Comparison of ENCODE assay signal across 9 cellular contexts in the genomic region with DNA sequence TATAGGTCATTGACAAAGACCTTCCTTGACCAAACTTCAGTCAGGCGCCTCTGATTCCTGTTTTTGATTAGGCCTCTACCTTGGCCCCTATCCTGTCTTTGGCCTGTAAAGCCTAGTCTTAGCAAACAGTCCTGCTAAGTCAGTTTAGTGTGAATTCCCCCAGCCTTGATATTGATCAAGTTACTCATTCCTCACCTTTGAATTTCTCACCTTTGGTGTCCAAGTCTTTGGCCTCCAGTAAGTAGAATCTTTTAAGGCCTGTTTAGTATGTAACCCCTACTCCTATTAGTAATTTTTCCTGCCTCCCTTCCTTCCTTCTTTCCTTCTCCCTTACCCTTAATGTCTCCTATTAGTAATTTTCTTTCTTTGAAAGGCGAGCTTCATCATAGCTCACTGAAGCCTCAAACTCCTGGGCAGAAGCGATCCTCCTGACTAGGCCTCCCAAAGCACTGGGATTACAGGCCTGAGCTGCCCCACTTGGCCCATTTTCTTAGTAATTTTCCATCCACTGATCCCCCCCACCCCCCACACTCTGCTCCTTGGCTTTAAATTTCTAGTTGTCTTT. TPM values are rescaled to one million over a fixed set of nuclear protein-coding genes. Genes with fewer than 3 reads are reported as not detected.
DNase-seq lines count a peak whose midpoint lies in the region; ATAC-seq, FAIRE-seq and TF ChIP-seq lines count a peak whose summit lies in the region.
"Had no signal": no experiment of that assay in that cellular context is flagged by ENCODE, and none has a peak within 500 bp of the region (broad histone marks: within the 10 kb centered on the region; RNA-seq: fewer than 3 reads in every experiment).

No MANE protein-coding gene starts in this region.

- H3K9me3 ChIP-seq in NT2/D1 (ENCODE audit: insufficient read depth, low read length) (no peaks in the 10 kb centered on the region), endothelial cell of umbilical vein (replicated peaks; ENCODE audit: control insufficient read depth, insufficient read depth, low read length) (no peaks in the 10 kb centered on the region), skeletal muscle satellite cell (replicated peaks; ENCODE audit: low read length) (no peaks in the 10 kb centered on the region)

- H3K4me3 ChIP-seq in NT2/D1 (ENCODE audit: insufficient read length, low read depth) (peak overlapping the region; percentile 27), endothelial cell of umbilical vein (replicated peaks in 1 of 3; ENCODE audit: insufficient read depth in 1 of 3, low read depth in 1 of 3, low read length in 3 of 3) (no peak overlapping the region), skeletal muscle satellite cell (ENCODE audit: low read length) (peak overlapping the region; percentile 80)

- no peaks in the 10 kb centered on the region for H4K20me1 ChIP-seq in endothelial cell of umbilical vein (replicated peaks; ENCODE audit: control insufficient read depth, extremely low read depth, insufficient read depth, low read length)

- no peak for ATAC-seq in HG03378 (IDR thresholded peaks at IDR 0.05; ENCODE audit: unreplicated experiment)

- no peak for TF ChIP-seq POLR2A in endothelial cell of umbilical vein (IDR thresholded peaks at IDR 0.05; ENCODE audit: low read depth, low read length)

- intact Hi-C loops in endothelial cell of umbilical vein (cut with micrococcal nuclease), result no loop called here

- peaks cover 22% of the 10 kb centered on the region for H3K4me1 Mint-ChIP-seq in T-helper 2 cell treated with Interferon-gamma antibody and Interleukin-4, amounts not matched to agents 5 μg/mL and 100 μg/mL, for 36 hours (ENCODE audit: low read depth)

- CTCF ChIA-PET in endothelial cell of umbilical vein (lab: Charles Lee), result interaction anchor here (2.7 kb wide), 1 partner anchor 13 kb away, joined by 16 read pairs; the partner anchor contains the start of gene ZNF692
- CTCF ChIA-PET in GM10248 (lab: Yijun Ruan, JAX), result interaction anchor here (1.2 kb wide), 1 partner anchor 15 kb away, joined by 5 read pairs; no protein-coding TSS in a partner anchor

- H3K4me1 ChIP-seq in NT2/D1 (ENCODE audit: insufficient read depth, insufficient read length) (no peaks in the 10 kb centered on the region), endothelial cell of umbilical vein (ENCODE audit: control insufficient read depth, extremely low read depth, insufficient read depth, low read length) (no peaks in the 10 kb centered on the region), skeletal muscle satellite cell (ENCODE audit: control insufficient read depth, insufficient read depth, low read length) (no peaks in the 10 kb centered on the region)

- no peak for DNase-seq in T-helper 2 cell treated with Interferon-gamma antibody and Interleukin-4, amounts not matched to agents 5 μg/mL and 100 μg/mL, for 36 hours (ENCODE audit: low spot score)
- no peak for DNase-seq in T-helper 2 cell
- DNase-seq in NT2/D1 (ENCODE audit: low read depth, low spot score), result no peak
- DNase-seq in endothelial cell of umbilical vein (ENCODE audit: low read depth, low spot score), result no peak
- no peak for DNase-seq in GM10248 (ENCODE audit: extremely low spot score)
- DNase-seq in GDM1 (lab: John Stamatoyannopoulos, UW), result no peak

- no peak overlapping the region for H3K27ac ChIP-seq in endothelial cell of umbilical vein (ENCODE audit: insufficient read depth, low read depth, low read length)

- BruUV-seq in endothelial cell of umbilical vein (replicated peaks; lab: Mats Ljungman, UMichigan), result no TSS peak

- peaks cover 7% of the 10 kb centered on the region for H3K27me3 Mint-ChIP-seq in T-helper 2 cell treated with Interferon-gamma antibody and Interleukin-4, amounts not matched to agents 5 μg/mL and 100 μg/mL, for 36 hours (ENCODE audit: low read depth)

- no peak overlapping the region for H3K27ac Mint-ChIP-seq in T-helper 2 cell treated with Interferon-gamma antibody and Interleukin-4, amounts not matched to agents 5 μg/mL and 100 μg/mL, for 36 hours

- no peaks in the 10 kb centered on the region for H3K36me3 Mint-ChIP-seq in T-helper 2 cell treated with Interferon-gamma antibody and Interleukin-4, amounts not matched to agents 5 μg/mL and 100 μg/mL, for 36 hours (ENCODE audit: low read depth)

- H3K4me3 Mint-ChIP-seq in T-helper 2 cell treated with Interferon-gamma antibody and Interleukin-4, amounts not matched to agents 5 μg/mL and 100 μg/mL, for 36 hours, result peak overlapping the region; percentile 45

- H3K27me3 ChIP-seq in NT2/D1 (ENCODE audit: insufficient read depth, insufficient read length) (no peaks in the 10 kb centered on the region), endothelial cell of umbilical vein (ENCODE audit: control insufficient read depth in 2 of 2, insufficient read depth in 2 of 2, low read length in 2 of 2) (peaks cover 0 to 3% of the 10 kb centered on the region in 2 experiments), skeletal muscle satellite cell (ENCODE audit: control insufficient read depth, insufficient read depth, low read length) (no peaks in the 10 kb centered on the region)

- TF ChIP-seq CTCF in endothelial cell of umbilical vein (IDR thresholded peaks at IDR 0.05; ENCODE audit: extremely low read depth in 1 of 2, insufficient read depth in 1 of 2, low read depth in 1 of 2, low read length in 2 of 2) (no peak), GM10248 (IDR thresholded peaks at IDR 0.05; ENCODE audit: control extremely low read depth, extremely low read depth, low read depth, missing control alignments) (no peak)

- no peaks in the 10 kb centered on the region for H3K9me3 Mint-ChIP-seq in T-helper 2 cell treated with Interferon-gamma antibody and Interleukin-4, amounts not matched to agents 5 μg/mL and 100 μg/mL, for 36 hours

- POLR2A ChIA-PET in endothelial cell of umbilical vein (lab: Charles Lee) (no interaction called here), GM10248 (lab: Yijun Ruan, JAX) (interaction anchor here (2.7 kb wide), 1 partner anchor 13 kb away, joined by 9 read pairs; the partner anchor contains the start of gene ZNF692)

- peak overlapping the region; percentile 53 for H3K9ac ChIP-seq in NT2/D1 (ENCODE audit: insufficient read length, low read depth)
- no peak overlapping the region for H3K9ac ChIP-seq in endothelial cell of umbilical vein (replicated peaks; ENCODE audit: extremely low read depth, insufficient read depth, low read length)
- H3K9ac ChIP-seq in skeletal muscle satellite cell (ENCODE audit: low read depth, low read length), result peak overlapping the region; percentile 88

- H3K4me2 ChIP-seq in endothelial cell of umbilical vein (ENCODE audit: insufficient read depth, low read length) (peak overlapping the region; percentile 70), skeletal muscle satellite cell (ENCODE audit: low read length) (peak overlapping the region; percentile 90)

- dilution Hi-C loops in endothelial cell of umbilical vein (cut with MboI; ENCODE audit: extremely low pct_ligation_motif_present, low sequenced_read_pairs), result no loop called here

- no peaks in the 10 kb centered on the region for H3K9me1 ChIP-seq in endothelial cell of umbilical vein (replicated peaks; ENCODE audit: control insufficient read depth, extremely low read depth, insufficient read depth, low read length)

- H3K36me3 ChIP-seq in NT2/D1 (ENCODE audit: insufficient read depth, insufficient read length, low read length), result no peaks in the 10 kb centered on the region
- H3K36me3 ChIP-seq in endothelial cell of umbilical vein (ENCODE audit: control insufficient read depth in 2 of 2, extremely low read depth in 1 of 2, insufficient read depth in 2 of 2, low read length in 2 of 2), result no peaks in the 10 kb centered on the region
- H3K36me3 ChIP-seq in skeletal muscle satellite cell (ENCODE audit: insufficient read depth, low read length), result no peaks in the 10 kb centered on the region

- H2AFZ ChIP-seq in endothelial cell of umbilical vein (ENCODE audit: low read depth, low read length), result peak overlapping the region; percentile 39

- FAIRE-seq in endothelial cell of umbilical vein (lab: Jason Lieb, UNC), result no peak
- FAIRE-seq: GM18507 had no signal

- H3K79me2 ChIP-seq in endothelial cell of umbilical vein (ENCODE audit: control insufficient read depth, insufficient read depth, low read length), result no peaks in the 10 kb centered on the region

RNA-seq across cellular contexts. Expression of gene ZNF692, which starts 13.0 kb away (rescaled TPM):
- 36.6 and 38.6 TPM in 2 replicates for total RNA-seq in endothelial cell of umbilical vein
- polyA plus RNA-seq in endothelial cell of umbilical vein, result 32.6 and 33.6 TPM in 2 replicates
- 16.3 and 22.5 TPM in 2 replicates for polyA plus RNA-seq in endothelial cell of umbilical vein (2011; cell fraction: cytosol; rRNA removed)
- polyA plus RNA-seq in endothelial cell of umbilical vein (2011; cell fraction: nucleus; rRNA removed), result 241 TPM in 2 replicates
- 21.9 and 23.0 TPM in 2 replicates for polyA plus RNA-seq in endothelial cell of umbilical vein (2012)
- polyA minus RNA-seq in endothelial cell of umbilical vein, result 13.2 and 18.1 TPM in 2 replicates
- polyA minus RNA-seq in endothelial cell of umbilical vein (2011; cell fraction: cytosol; rRNA and poly(A)+ RNA removed), result 12.1 TPM
- 17.5 and 21.1 TPM in 2 replicates for polyA minus RNA-seq in endothelial cell of umbilical vein (2011; cell fraction: nucleus; rRNA and poly(A)+ RNA removed)
- 11.4 and 19.4 TPM in 2 replicates for total RNA-seq in skeletal muscle satellite cell (2012; rRNA removed)

RNA-seq across cellular contexts. Expression of gene ZNF672, which starts 33.9 kb away (rescaled TPM):
- total RNA-seq in endothelial cell of umbilical vein, result 20.1 and 21.5 TPM in 2 replicates
- polyA plus RNA-seq in endothelial cell of umbilical vein, result 29.6 and 30.6 TPM in 2 replicates
- polyA plus RNA-seq in endothelial cell of umbilical vein (2011; cell fraction: cytosol; rRNA removed), result 17.8 TPM in 2 replicates
- polyA plus RNA-seq in endothelial cell of umbilical vein (2011; cell fraction: nucleus; rRNA removed), result 18.1 and 18.4 TPM in 2 replicates
- polyA plus RNA-seq in endothelial cell of umbilical vein (2012), result 9.1 and 9.4 TPM in 2 replicates
- 23.9 and 28.1 TPM in 2 replicates for polyA minus RNA-seq in endothelial cell of umbilical vein
- polyA minus RNA-seq in endothelial cell of umbilical vein (2011; cell fraction: cytosol; rRNA and poly(A)+ RNA removed), result 33.8 TPM
- 14.1 and 14.7 TPM in 2 replicates for polyA minus RNA-seq in endothelial cell of umbilical vein (2011; cell fraction: nucleus; rRNA and poly(A)+ RNA removed)
- total RNA-seq in skeletal muscle satellite cell (2012; rRNA removed), result 12.4 and 15.5 TPM in 2 replicates

RNA-seq across cellular contexts. Expression of gene PGBD2, which starts 34.1 kb away (rescaled TPM):
- total RNA-seq in endothelial cell of umbilical vein, result 5.2 and 5.9 TPM in 2 replicates
- 5.4 and 6.1 TPM in 2 replicates for polyA plus RNA-seq in endothelial cell of umbilical vein
- 4.9 and 5.2 TPM in 2 replicates for polyA plus RNA-seq in endothelial cell of umbilical vein (2011; cell fraction: cytosol; rRNA removed)
- polyA plus RNA-seq in endothelial cell of umbilical vein (2011; cell fraction: nucleus; rRNA removed), result 19.3 and 22.0 TPM in 2 replicates
- 3.5 and 5.4 TPM in 2 replicates for polyA plus RNA-seq in endothelial cell of umbilical vein (2012)
- polyA minus RNA-seq in endothelial cell of umbilical vein, result 9.1 and 13.1 TPM in 2 replicates
- polyA minus RNA-seq in endothelial cell of umbilical vein (2011; cell fraction: cytosol; rRNA and poly(A)+ RNA removed), result 4.6 TPM
- polyA minus RNA-seq in endothelial cell of umbilical vein (2011; cell fraction: nucleus; rRNA and poly(A)+ RNA removed), result 4.4 and 5.6 TPM in 2 replicates
- 3.5 and 3.9 TPM in 2 replicates for total RNA-seq in skeletal muscle satellite cell (2012; rRNA removed)

RNA-seq across cellular contexts. Expression of gene SH3BP5L, which starts 46.2 kb away (rescaled TPM):
- 24.7 and 26.5 TPM in 2 replicates for total RNA-seq in endothelial cell of umbilical vein
- 22.9 and 24.7 TPM in 2 replicates for polyA plus RNA-seq in endothelial cell of umbilical vein
- polyA plus RNA-seq in endothelial cell of umbilical vein (2011; cell fraction: cytosol; rRNA removed), result 20.0 and 23.7 TPM in 2 replicates
- polyA plus RNA-seq in endothelial cell of umbilical vein (2011; cell fraction: nucleus; rRNA removed), result 34.8 and 35.9 TPM in 2 replicates
- polyA plus RNA-seq in endothelial cell of umbilical vein (2012), result 12.4 TPM in 2 replicates
- polyA minus RNA-seq in endothelial cell of umbilical vein, result 23.0 and 29.6 TPM in 2 replicates
- 11.8 TPM for polyA minus RNA-seq in endothelial cell of umbilical vein (2011; cell fraction: cytosol; rRNA and poly(A)+ RNA removed)
- 24.3 and 29.0 TPM in 2 replicates for polyA minus RNA-seq in endothelial cell of umbilical vein (2011; cell fraction: nucleus; rRNA and poly(A)+ RNA removed)
- 19.0 and 27.3 TPM in 2 replicates for total RNA-seq in skeletal muscle satellite cell (2012; rRNA removed)

Comparison
In these comparisons a context has a peak if more than half of its experiments do, and no peak if none do; other contexts are left out.
1. H3K4me3 ChIP-seq: peak in NT2/D1 (single experiment) and skeletal muscle satellite cell (single experiment); none in endothelial cell of umbilical vein (0 of 3).